Comparison of ENCODE assay signal across 8 cellular contexts in the genomic region with DNA sequence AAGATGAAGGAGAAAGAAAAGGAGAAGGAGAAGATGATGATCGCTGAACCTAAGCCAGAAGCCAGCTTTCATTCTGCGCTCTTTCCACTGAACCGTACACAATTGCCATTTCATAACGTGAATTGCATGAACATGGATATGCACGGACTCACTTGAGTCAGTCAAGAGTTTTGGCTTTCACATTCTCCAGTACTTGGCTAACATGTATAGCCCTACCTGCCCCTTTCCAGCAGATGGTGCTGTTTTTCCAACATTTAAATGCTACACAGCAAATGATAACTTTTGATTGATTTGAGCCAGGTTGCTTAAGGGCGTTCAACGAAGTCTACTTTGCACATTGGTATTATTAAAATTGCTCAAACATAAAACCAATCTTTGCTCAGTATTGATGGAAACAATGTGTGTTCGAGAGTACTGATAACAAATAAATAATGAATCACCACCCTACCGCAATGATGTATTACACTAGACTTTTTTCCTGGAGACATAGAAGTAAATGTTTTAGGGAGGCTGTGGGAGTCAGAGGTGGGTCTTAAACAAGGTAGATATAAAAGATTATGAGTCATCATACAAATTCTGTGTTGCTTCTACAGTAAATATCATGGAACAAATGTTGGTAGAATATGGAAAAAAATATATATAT.
A peak's percentile ranks its signal among the peaks of the same experiment; 100 is the strongest.
DNase-seq lines count a peak whose midpoint lies in the region; ATAC-seq, FAIRE-seq and TF ChIP-seq lines count a peak whose summit lies in the region.

No MANE protein-coding gene starts in this region.

- DNase-seq in Daoy (ENCODE audit: low read depth) (peak; percentile 78), NCI-H345 (lab: John Stamatoyannopoulos, UW) (peak; percentile 29), astrocyte of the cerebellum (ENCODE audit: low read depth) (peak; percentile 82), hippocampal formation (lab: John Stamatoyannopoulos, UW) (peak; percentile 4 to 72), small intestine (peak; percentile 75), 8988T (no peak)

- H3K27me3 ChIP-seq in small intestine (ENCODE audit: control insufficient read depth in 2 of 2, insufficient read depth in 2 of 2, low read length in 2 of 2): no peaks in the 10 kb centered on the region

- no peaks in the 10 kb centered on the region for H3K36me3 ChIP-seq in small intestine (ENCODE audit: control insufficient read depth in 2 of 2, insufficient read depth in 2 of 2, low read length in 2 of 2)

- H3K4me1 ChIP-seq in small intestine (ENCODE audit: control insufficient read depth in 2 of 2, insufficient read depth in 1 of 2, low read depth in 1 of 2, low read length in 1 of 2): no peaks in the 10 kb centered on the region

- FAIRE-seq in small intestine (lab: Jason Lieb, UNC): peak; percentile 15

- no peak overlapping the region for H3K27ac ChIP-seq in small intestine (ENCODE audit: low read depth in 1 of 2, low read length in 1 of 2)

- 4 to 17% (median 12%) methylated on average over 9 of the region's 9 CpGs for WGBS in small intestine, 3 donors

- H3K4me3 ChIP-seq in astrocyte of the cerebellum (ENCODE audit: low read depth, low read length) (peak overlapping the region; percentile 26), small intestine (ENCODE audit: low read depth in 1 of 2, low read length in 2 of 2) (no peak overlapping the region)

- no peaks in the 10 kb centered on the region for H3K9me3 ChIP-seq in small intestine (ENCODE audit: control insufficient read depth, low read depth)

- in situ Hi-C loops in astrocyte of the cerebellum (cut with HindIII; ENCODE audit: low sequenced_read_pairs): no loop called here

- TF ChIP-seq CTCF in astrocyte of the cerebellum (IDR thresholded peaks at IDR 0.05; ENCODE audit: low read depth, low read length, missing control alignments): peak; percentile 90

- ATAC-seq in GM19328 (IDR thresholded peaks at IDR 0.05; ENCODE audit: unreplicated experiment) (peak; percentile 57), HG03354 (IDR thresholded peaks at IDR 0.05; ENCODE audit: poor library complexity, severe bottlenecking, unreplicated experiment) (peak; percentile 89)
